1 cellular context compared by ENCODE assay signal in genomic region chr12:124630791-124631313, GRCh38.
TF ChIP-seq lines count a peak whose summit lies in the region.

No MANE protein-coding gene starts in this region.

TF ChIP-seq in K562, 482 proteins besides CTCF, POLR2A, EP300 and RAD21 (continued from another document):
- TF ChIP-seq ZBTB40 (IDR thresholded peaks at IDR 0.05) (no peak), ZBTB40 (CRISPR knock-in tag; IDR thresholded peaks at IDR 0.05) (no peak), ZBTB33 (CRISPR knock-in tag; IDR thresholded peaks at IDR 0.05) (peak; percentile 38), ZKSCAN1 (IDR thresholded peaks at IDR 0.05; ENCODE audit: low read depth, low read length) (no peak), DMBX1 (CRISPR knock-in tag; IDR thresholded peaks at IDR 0.05; ENCODE audit: borderline replicate concordance) (peak; percentile 98), CREB5 (CRISPR knock-in tag; IDR thresholded peaks at IDR 0.05) (no peak), CTCFL (IDR thresholded peaks at IDR 0.05; ENCODE audit: borderline replicate concordance, insufficient read depth, low read depth, low read length, poor library complexity, severe bottlenecking) (no peak), MEF2D (tag; conservative IDR thresholded peaks at IDR 0.05; ENCODE audit: low read depth) (peak; percentile 89), ZNF197 (CRISPR knock-in tag; IDR thresholded peaks at IDR 0.05; ENCODE audit: low read depth) (0 out of 2 replicates have a peak, but pooled peaks have one; percentile 38), ZNF449 (CRISPR knock-in tag; IDR thresholded peaks at IDR 0.05) (peak; percentile 72; the same call in 1 of the 2 replicates), GTF3C2 (IDR thresholded peaks at IDR 0.05; ENCODE audit: borderline replicate concordance, extremely low read depth, insufficient read length) (no peak), ZNF23 (CRISPR knock-in tag; IDR thresholded peaks at IDR 0.05) (0 out of 2 replicates have a peak, but pooled peaks have one; percentile 60), ZNF79 (CRISPR knock-in tag; IDR thresholded peaks at IDR 0.05; ENCODE audit: low read depth) (no peak), ZNF121 (CRISPR knock-in tag; conservative IDR thresholded peaks at IDR 0.05) (no peak), CCAR2 (IDR thresholded peaks at IDR 0.05; ENCODE audit: low read depth, low read length) (no peak), NFE2 (IDR thresholded peaks at IDR 0.05; ENCODE audit: low read depth) (no peak), ZKSCAN8 (CRISPR knock-in tag; IDR thresholded peaks at IDR 0.05) (peak; percentile 83), BACH1 (tag; IDR thresholded peaks at IDR 0.05) (peak; percentile 26; the same call in 1 of the 2 replicates), THRB (CRISPR knock-in tag; conservative IDR thresholded peaks at IDR 0.05) (0 out of 2 replicates have a peak, but pooled peaks have one; percentile 21), NR2C1 (IDR thresholded peaks at IDR 0.05) (no peak), NR2C1 (tag; IDR thresholded peaks at IDR 0.05) (peak; percentile 86), CXXC5 (CRISPR knock-in tag; IDR thresholded peaks at IDR 0.05) (peak; percentile 53), ZNF668 (CRISPR knock-in tag; IDR thresholded peaks at IDR 0.05) (peak; percentile 81; the same call in 1 of the 2 replicates), NR4A1 (CRISPR knock-in tag; IDR thresholded peaks at IDR 0.05) (no peak), NR4A1 (tag; IDR thresholded peaks at IDR 0.05) (peak; percentile 93), GTF2A2 (tag; IDR thresholded peaks at IDR 0.05) (peak; percentile 71; the same call in 1 of the 2 replicates), YY1 (IDR thresholded peaks at IDR 0.05; ENCODE audit: borderline replicate concordance in 1 of 3, control insufficient read depth in 1 of 3, extremely low read depth in 1 of 3, insufficient read depth in 3 of 3, insufficient read length in 1 of 3, insufficient replicate concordance in 2 of 3, low read depth in 1 of 3, low read length in 2 of 3) (peak in 1 of 3 experiments; percentile 55), KLF6 (CRISPR knock-in tag; IDR thresholded peaks at IDR 0.05; ENCODE audit: borderline replicate concordance) (peak; percentile 89), SMAD4 (CRISPR knock-in tag; conservative IDR thresholded peaks at IDR 0.05) (peak; percentile 95), RFX1 (IDR thresholded peaks at IDR 0.05) (peak; percentile 60; the same call in 1 of the 2 replicates), ARID2 (IDR thresholded peaks at IDR 0.05) (no peak), HSF4 (CRISPR knock-in tag; IDR thresholded peaks at IDR 0.05; ENCODE audit: borderline replicate concordance) (0 out of 2 replicates have a peak, but pooled peaks have one; percentile 37), HDAC8 (tag; IDR thresholded peaks at IDR 0.05) (peak; percentile 94), ZNF311 (CRISPR knock-in tag; IDR thresholded peaks at IDR 0.05) (peak; percentile 88), NFE2L1 (tag; IDR thresholded peaks at IDR 0.05; ENCODE audit: borderline replicate concordance, low read depth) (peak; percentile 45), OTX1 (CRISPR knock-in tag; IDR thresholded peaks at IDR 0.05) (0 out of 2 replicates have a peak, but pooled peaks have one; percentile 15)
